In the genomic region with DNA sequence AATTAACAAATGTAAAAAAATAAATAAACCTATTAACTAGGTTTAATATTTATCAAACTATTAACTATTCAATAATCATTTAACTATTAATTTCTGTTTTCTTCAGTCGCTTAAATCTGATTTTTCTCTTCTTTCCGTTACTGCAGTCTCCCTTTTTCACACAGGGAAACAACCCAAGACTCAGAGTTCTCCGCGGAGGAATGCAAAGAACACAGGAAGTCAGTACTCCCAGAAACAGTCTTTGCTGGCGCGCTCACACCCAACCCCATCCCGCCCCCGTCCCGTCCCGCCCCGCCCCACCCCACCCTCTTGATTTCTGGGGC, we compare ENCODE assay signal across 9 cellular contexts. TPM values are rescaled to one million over a fixed set of nuclear protein-coding genes. Genes with fewer than 3 reads are reported as not detected.
A peak's percentile ranks its signal among the peaks of the same experiment; 100 is the strongest.
DNase-seq lines count a peak whose midpoint lies in the region; ATAC-seq and TF ChIP-seq lines count a peak whose summit lies in the region.
"Had no signal": no experiment of that assay in that cellular context is flagged by ENCODE, and none has a peak within 500 bp of the region (broad histone marks: within the 10 kb centered on the region; RNA-seq: fewer than 3 reads in every experiment).

No MANE protein-coding gene starts in this region.

- DNase-seq in stimulated activated naive CD8-positive, alpha-beta T cell treated with anti-CD3 and anti-CD28 coated beads, Interleukin-15, Interleukin-2, amounts not matched to agents 100 U/mL and 50 U/mL, for 24 hours = no peak
- no peak for DNase-seq in mammary epithelial cell
- no peak for DNase-seq in stimulated activated CD4-positive, alpha-beta T cell treated with anti-CD3 and anti-CD28 coated beads, Interleukin-4, amount 100 ng/mL, for 4 hours
- DNase-seq in CD1c-positive myeloid dendritic cell (ENCODE audit: extremely low spot score) = no peak
- no peak for DNase-seq in NCI-H69 (lab: John Stamatoyannopoulos, UW)
- DNase-seq in activated CD8-positive, alpha-beta memory T cell treated with anti-CD3 and anti-CD28 coated beads, Interleukin-2, amount 50 U/mL, for 4 hours = no peak
- DNase-seq: cortex of kidney had no signal

- no peak for ATAC-seq in stimulated activated naive CD8-positive, alpha-beta T cell treated with anti-CD3 and anti-CD28 coated beads, Interleukin-15, Interleukin-2, amounts not matched to agents 100 U/mL and 50 U/mL, for 24 hours

- peaks cover 12% of the 10 kb centered on the region for H3K36me3 ChIP-seq in mammary epithelial cell (ENCODE audit: insufficient read depth, low read length)
- peaks cover 21% of the 10 kb centered on the region for H3K36me3 ChIP-seq in muscle layer of colon (ENCODE audit: insufficient read depth, low read length)

- in situ Hi-C loops in mammary epithelial cell (cut with MboI; ENCODE audit: low sequenced_read_pairs in 2 of 2) = no loop called here

- dilution Hi-C loops in mammary epithelial cell (cut with HindIII; ENCODE audit: low sequenced_read_pairs) = no loop called here

- peak overlapping the region; percentile 85 for H3K4me2 ChIP-seq in mammary epithelial cell (ENCODE audit: insufficient read depth, low read depth, low read length)

- peaks cover 34% of the 10 kb centered on the region for H3K4me1 Mint-ChIP-seq in stimulated activated naive CD8-positive, alpha-beta T cell treated with anti-CD3 and anti-CD28 coated beads, Interleukin-15, Interleukin-2, amounts not matched to agents 100 ng/mL and 50 ng/mL, for 24 hours (ENCODE audit: low read depth)

- no peaks in the 10 kb centered on the region for H3K9me3 Mint-ChIP-seq in stimulated activated naive CD8-positive, alpha-beta T cell treated with anti-CD3 and anti-CD28 coated beads, Interleukin-15, Interleukin-2, amounts not matched to agents 100 ng/mL and 50 ng/mL, for 24 hours

- H2AFZ ChIP-seq in mammary epithelial cell (ENCODE audit: low read depth, low read length) = no peak overlapping the region

- peaks cover 32% of the 10 kb centered on the region for H3K36me3 Mint-ChIP-seq in stimulated activated naive CD8-positive, alpha-beta T cell treated with anti-CD3 and anti-CD28 coated beads, Interleukin-15, Interleukin-2, amounts not matched to agents 100 ng/mL and 50 ng/mL, for 24 hours (ENCODE audit: low read depth)

- peak overlapping the region; percentile 43 for H3K9ac ChIP-seq in mammary epithelial cell (ENCODE audit: insufficient read depth, low read length)
- no peak overlapping the region for H3K9ac ChIP-seq in muscle layer of colon (ENCODE audit: low read length)

- no peaks in the 10 kb centered on the region for H3K27me3 Mint-ChIP-seq in stimulated activated naive CD8-positive, alpha-beta T cell treated with anti-CD3 and anti-CD28 coated beads, Interleukin-15, Interleukin-2, amounts not matched to agents 100 ng/mL and 50 ng/mL, for 24 hours

- H3K27ac ChIP-seq in mammary epithelial cell (ENCODE audit: insufficient read depth, low read depth, low read length) (peak overlapping the region; percentile 86), muscle layer of colon (ENCODE audit: low read depth, low read length) (peak overlapping the region; percentile 69)

- BruUV-seq in mammary epithelial cell (replicated peaks; lab: Mats Ljungman, UMichigan) = TSS peak; percentile 98

- H4K20me1 ChIP-seq in mammary epithelial cell (ENCODE audit: insufficient read depth, low read length) = no peaks in the 10 kb centered on the region

- H3K79me2 ChIP-seq in mammary epithelial cell (ENCODE audit: insufficient read depth, low read length) = peaks cover 39% of the 10 kb centered on the region

- no peak for TF ChIP-seq CTCF in mammary epithelial cell (conservative IDR thresholded peaks at IDR 0.05 in 1 of 2, IDR thresholded peaks at IDR 0.05 in 1 of 2; ENCODE audit: extremely low read depth in 1 of 2, insufficient read depth in 1 of 2, low read depth in 1 of 2, low read length in 2 of 2)

- peak overlapping the region; percentile 81 for H3K27ac Mint-ChIP-seq in stimulated activated naive CD8-positive, alpha-beta T cell treated with anti-CD3 and anti-CD28 coated beads, Interleukin-15, Interleukin-2, amounts not matched to agents 100 ng/mL and 50 ng/mL, for 24 hours

- CTCF ChIA-PET in mammary epithelial cell (lab: Charles Lee; ENCODE audit: low non-redundant PET) = no interaction called here

- intact Hi-C loops in mammary epithelial cell (cut with micrococcal nuclease) = no loop called here

- peak overlapping the region in 2 of 3 experiments; percentile 31 to 36 for H3K4me3 ChIP-seq in mammary epithelial cell (replicated peaks in 1 of 3; ENCODE audit: insufficient read depth in 1 of 3, low read depth in 2 of 3, low read length in 3 of 3)
- no peak overlapping the region for H3K4me3 ChIP-seq in muscle layer of colon (ENCODE audit: low read depth in 1 of 2, low read length in 2 of 2)

- peaks cover 34% of the 10 kb centered on the region for H3K4me1 ChIP-seq in mammary epithelial cell (ENCODE audit: insufficient read depth, low read length)
- H3K4me1 ChIP-seq in muscle layer of colon (ENCODE audit: insufficient read depth, low read length) = peaks cover 27% of the 10 kb centered on the region

- H3K4me3 Mint-ChIP-seq in stimulated activated naive CD8-positive, alpha-beta T cell treated with anti-CD3 and anti-CD28 coated beads, Interleukin-15, Interleukin-2, amounts not matched to agents 100 ng/mL and 50 ng/mL, for 24 hours = peak overlapping the region; percentile 88

- no peaks in the 10 kb centered on the region for H3K9me3 ChIP-seq in mammary epithelial cell (replicated peaks; ENCODE audit: insufficient read depth, low read length)
- H3K9me3 ChIP-seq in muscle layer of colon (ENCODE audit: low read length) = no peaks in the 10 kb centered on the region

- H3K27me3 ChIP-seq in mammary epithelial cell (ENCODE audit: insufficient read depth, low read length) (no peaks in the 10 kb centered on the region), muscle layer of colon (ENCODE audit: control insufficient read depth in 1 of 2, insufficient read depth in 2 of 2, low read length in 2 of 2) (no peaks in the 10 kb centered on the region)

- 4% methylated on average over 3 of the region's 11 CpGs for WGBS in mammary epithelial cell (ENCODE audit: low coverage, missing lambda C conversion rate)

RNA-seq across cellular contexts. Expression of a gene that starts 0.4 kb away (rescaled TPM):
- total RNA-seq in mammary epithelial cell = 10 to 100 TPM; 44.6 to 47.8 TPM
- polyA plus RNA-seq in mammary epithelial cell = 66.9 TPM
- 73.9 TPM for polyA minus RNA-seq in mammary epithelial cell

RNA-seq across cellular contexts. Expression of a gene that starts 9.7 kb away (rescaled TPM):
- not detected for total RNA-seq in mammary epithelial cell
- 0.11 TPM for polyA plus RNA-seq in mammary epithelial cell
- polyA minus RNA-seq in mammary epithelial cell = not detected

RNA-seq across cellular contexts. Expression of a gene that starts 34.1 kb away (rescaled TPM):
- total RNA-seq in mammary epithelial cell = not detected
- polyA plus RNA-seq in mammary epithelial cell = not detected
- polyA minus RNA-seq in mammary epithelial cell = not detected

RNA-seq across cellular contexts. Expression of a gene that starts 35.4 kb away (rescaled TPM):
- 1 to 10 TPM; 3.0 to 8.2 TPM for total RNA-seq in mammary epithelial cell
- polyA plus RNA-seq in mammary epithelial cell = 4.0 TPM
- polyA minus RNA-seq in mammary epithelial cell = 5.5 TPM

RNA-seq across cellular contexts. Expression of a gene that starts 40.6 kb away (rescaled TPM):
- total RNA-seq in mammary epithelial cell = not detected
- not detected for polyA plus RNA-seq in mammary epithelial cell
- not detected for polyA minus RNA-seq in mammary epithelial cell

Comparison
In these comparisons a context has a peak if more than half of its experiments do, and no peak if none do; other contexts are left out.
1. H3K4me3 ChIP-seq: peak in mammary epithelial cell (2 of 3); none in muscle layer of colon (0 of 2).